In the genomic region with DNA sequence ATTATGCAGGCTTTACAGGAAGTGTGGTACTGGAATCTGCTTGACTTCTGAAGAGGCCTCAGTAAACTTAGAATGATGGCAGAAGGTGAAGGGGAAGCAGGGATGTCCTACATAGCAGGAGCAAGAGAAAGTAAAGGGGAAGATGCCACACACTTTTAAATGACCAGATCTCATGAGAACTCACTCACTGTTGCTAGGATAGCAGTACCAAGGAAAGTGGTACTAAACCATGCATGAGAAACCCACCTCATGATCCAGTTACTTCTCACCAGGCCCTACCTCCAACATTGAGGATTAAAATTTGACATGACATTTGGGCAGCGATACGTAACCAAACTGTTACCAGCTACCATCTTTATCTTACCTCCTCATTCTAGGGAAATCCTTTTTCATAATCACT, we compare ENCODE assay signal across 15 cellular contexts.
"Had no signal": no experiment of that assay in that cellular context is flagged by ENCODE, and none has a peak within 500 bp of the region (broad histone marks: within the 10 kb centered on the region; RNA-seq: fewer than 3 reads in every experiment).

No MANE protein-coding gene starts in this region.

- H3K27me3 ChIP-seq: esophagus squamous epithelium, hepatocyte, pancreas, sigmoid colon, tibial artery, vagina had no signal

- DNase-seq: activated CD4-positive, CD25-positive, alpha-beta regulatory T cell treated with anti-CD3 and anti-CD28 coated beads, Interleukin-2, amount 50 U/mL, for 72 hours; activated gamma-delta T cell; cortex of kidney; effector CD4-positive, alpha-beta T cell; esophagus squamous epithelium; naive B cell; pancreas; sigmoid colon; stimulated activated CD4-positive, alpha-beta T cell treated with anti-CD3 and anti-CD28 coated beads, Interleukin-1b, Interleukin-23, amount 100 ng/mL, for 48 hours; T-helper 9 cell; tibial artery had no signal

- H3K9me3 Mint-ChIP-seq: activated naive CD4-positive, alpha-beta T cell treated with anti-CD3 and anti-CD28 coated beads, Interleukin-2, amount 50 U/mL, for 72 hours; naive B cell had no signal

- H3K27ac ChIP-seq: esophagus squamous epithelium, hepatocyte, pancreas, sigmoid colon, tibial artery, vagina had no signal

- H3K9me3 ChIP-seq: esophagus squamous epithelium, pancreas, sigmoid colon, tibial artery, vagina had no signal

- H3K4me3 ChIP-seq: esophagus squamous epithelium, hepatocyte, pancreas, sigmoid colon, tibial artery, vagina had no signal

- H3K27me3 Mint-ChIP-seq: naive B cell had no signal

- H3K4me2 ChIP-seq: hepatocyte had no signal

- H3K4me1 ChIP-seq: pancreas had no signal

- ATAC-seq: activated naive CD4-positive, alpha-beta T cell treated with anti-CD3 and anti-CD28 coated beads, Interleukin-2, amount 50 U/mL, for 72 hours; left lobe of liver; pancreas had no signal

- H2AFZ ChIP-seq: hepatocyte had no signal
